In the genomic region with DNA sequence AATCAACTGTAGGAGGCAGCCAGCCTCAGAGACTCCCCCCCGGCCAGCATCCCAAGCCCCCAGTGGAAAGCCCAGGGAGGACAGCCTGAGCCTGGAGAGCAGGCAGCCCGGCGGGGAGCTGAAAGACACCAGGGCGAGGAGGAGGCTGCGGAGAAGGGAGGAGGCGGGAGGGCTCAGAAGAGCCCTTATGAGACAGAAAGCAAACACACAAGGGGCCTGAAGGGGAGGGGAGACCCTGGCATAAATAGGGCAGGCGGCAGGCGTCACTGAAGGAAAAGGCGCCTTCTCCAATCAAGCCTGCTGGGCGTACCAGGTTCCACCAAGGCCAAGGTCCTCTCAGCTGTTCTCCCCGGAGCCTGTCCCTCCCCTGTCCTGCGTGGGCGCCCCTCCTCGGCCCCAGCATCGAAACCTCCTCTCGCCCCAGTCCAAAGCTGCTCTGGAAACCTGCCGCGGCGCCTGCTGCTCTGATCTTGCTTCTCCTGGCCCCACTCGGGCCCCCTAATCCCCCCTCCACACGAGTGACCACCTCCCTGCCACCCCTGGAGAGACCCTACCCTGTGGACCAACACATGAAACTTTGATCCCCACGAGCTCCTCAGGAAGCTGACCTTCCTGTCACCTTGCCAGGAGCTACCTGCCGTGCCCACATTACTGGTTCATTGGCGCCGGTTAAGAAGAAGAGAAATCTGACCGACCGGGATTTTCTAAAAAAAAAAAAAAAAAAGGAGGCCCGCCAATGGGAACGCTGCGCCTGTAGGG, we compare ENCODE assay signal across 12 cellular contexts. TPM values are rescaled to one million over a fixed set of nuclear protein-coding genes. Genes with fewer than 3 reads are reported as not detected.
DNase-seq lines count a peak whose midpoint lies in the region; TF ChIP-seq lines count a peak whose summit lies in the region.
"Had no signal": no experiment of that assay in that cellular context is flagged by ENCODE, and none has a peak within 500 bp of the region (broad histone marks: within the 10 kb centered on the region; RNA-seq: fewer than 3 reads in every experiment).

No MANE protein-coding gene starts in this region.

- H3K27me3 Mint-ChIP-seq in progenitor cell of endocrine pancreas = peaks cover 61% of the 10 kb centered on the region

- H3K4me3 Mint-ChIP-seq in progenitor cell of endocrine pancreas (ENCODE audit: low read depth) = peak overlapping the region; percentile 35
- H3K4me3 Mint-ChIP-seq: effector memory CD8-positive, alpha-beta T cell had no signal

- TF ChIP-seq CTCF in dorsolateral prefrontal cortex (IDR thresholded peaks at IDR 0.05 in 54 of 56, conservative IDR thresholded peaks at IDR 0.05 in 2 of 56; ENCODE audit: low read depth in 1 of 56, partially characterized antibody in 56 of 56) = no peak
- TF ChIP-seq CTCF in progenitor cell of endocrine pancreas (IDR thresholded peaks at IDR 0.05; ENCODE audit: unreplicated experiment) = no peak

- peak overlapping the region in 50 of 59 donors; percentile 13 to 60 (median 40) for H3K4me3 ChIP-seq in dorsolateral prefrontal cortex

- H3K36me3 Mint-ChIP-seq in progenitor cell of endocrine pancreas (ENCODE audit: insufficient read depth) = no peaks in the 10 kb centered on the region

- H3K27ac ChIP-seq in dorsolateral prefrontal cortex = no peak overlapping the region
- H3K27ac ChIP-seq: 22Rv1, psoas muscle had no signal

- H3K9me3 Mint-ChIP-seq in progenitor cell of endocrine pancreas (ENCODE audit: low read depth) = no peaks in the 10 kb centered on the region
- H3K9me3 Mint-ChIP-seq: effector memory CD8-positive, alpha-beta T cell had no signal

- H3K27me3 ChIP-seq in dorsolateral prefrontal cortex = peaks cover 0 to 100% (median 92%) of the 10 kb centered on the region in 45 donors

- peaks cover 16% of the 10 kb centered on the region for H3K4me1 Mint-ChIP-seq in progenitor cell of endocrine pancreas (ENCODE audit: low read depth)

- intact Hi-C loops in dorsolateral prefrontal cortex (cut with DNase I) = no loop called here

- DNase-seq in DMS 273 (lab: John Stamatoyannopoulos, UW; ENCODE audit: unreplicated experiment) (peak; percentile 40), DMS 273 treated with DMSO at 0.1 percent for 48 hours (lab: John Stamatoyannopoulos, UW) (no peak), NCI-H2029 treated with DMSO at 0.1 percent for 48 hours (lab: John Stamatoyannopoulos, UW) (peak; percentile 80), dorsolateral prefrontal cortex (no peak), progenitor cell of endocrine pancreas (ENCODE audit: low spot score, unreplicated experiment) (no peak), SW 1271 (lab: John Stamatoyannopoulos, UW) (no peak), activated gamma-delta T cell (lab: John Stamatoyannopoulos, UW) (no peak), NCI-H446 (lab: John Stamatoyannopoulos, UW) (no peak)
- DNase-seq: activated effector memory CD4-positive, alpha-beta T cell treated with Interleukin-2 at 50 U/mL for 16 hours; effector memory CD8-positive, alpha-beta T cell; psoas muscle had no signal

- H3K27ac Mint-ChIP-seq in progenitor cell of endocrine pancreas = no peak overlapping the region
- H3K27ac Mint-ChIP-seq: effector memory CD8-positive, alpha-beta T cell had no signal

RNA-seq across cellular contexts. Expression of a gene that starts 1.2 kb away (rescaled TPM):
- total RNA-seq in dorsolateral prefrontal cortex (1 to 10 TPM in 101 of 120 experiments, under 1 TPM in 19; 0.63 to 2.5 (median 1.4) TPM), progenitor cell of endocrine pancreas (1.6 and 1.7 TPM in 2 replicates)

Comparison
In these comparisons a context has a peak if more than half of its experiments do, and no peak if none do; other contexts are left out.
1. DNase-seq: peak in DMS 273 (single experiment) and NCI-H2029 treated with DMSO at 0.1 percent for 48 hours (single experiment); none in DMS 273 treated with DMSO at 0.1 percent for 48 hours (single experiment), dorsolateral prefrontal cortex (0 of 10), progenitor cell of endocrine pancreas (single experiment), SW 1271 (0 of 2), activated gamma-delta T cell (single experiment) and NCI-H446 (0 of 2).